ENCODE assay signal across 1 cellular context in the genomic region with DNA sequence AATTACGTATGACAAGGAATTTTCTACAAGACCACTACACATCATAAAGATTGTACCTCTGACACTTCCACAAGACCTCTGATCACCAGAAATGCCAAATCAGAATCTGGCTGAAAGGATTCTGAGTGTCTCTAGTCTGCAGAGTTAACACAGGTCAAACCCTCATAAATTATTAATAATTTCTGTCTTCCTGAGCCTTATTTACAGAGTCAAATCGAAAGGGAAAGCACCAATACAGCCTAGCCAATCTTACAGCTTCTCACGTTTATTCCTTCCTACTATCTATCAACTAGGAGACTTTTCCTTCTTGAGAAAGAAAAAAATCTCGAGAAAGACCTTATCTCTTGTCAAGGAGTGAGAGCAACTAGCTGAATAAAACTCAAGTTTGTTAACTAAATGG.
TF ChIP-seq lines count a peak whose summit lies in the region.

No MANE protein-coding gene starts in this region.

TF ChIP-seq in GM23338, 12 proteins besides CTCF, POLR2A, EP300 and RAD21 (continued from another document):
- TF ChIP-seq ZNF462 (CRISPR knock-in tag; IDR thresholded peaks at IDR 0.05): no peak
